In genomic region chr17:8155341-8156173, GRCh38 we compare ENCODE assay signal across 9 cellular contexts. TPM values are rescaled to one million over a fixed set of nuclear protein-coding genes. Genes with fewer than 3 reads are reported as not detected.
DNase-seq lines count a peak whose midpoint lies in the region; ATAC-seq and TF ChIP-seq lines count a peak whose summit lies in the region.
"Had no signal": no experiment of that assay in that cellular context is flagged by ENCODE, and none has a peak within 500 bp of the region (broad histone marks: within the 10 kb centered on the region; RNA-seq: fewer than 3 reads in every experiment).

No MANE protein-coding gene starts in this region.

- no peaks in the 10 kb centered on the region for H3K9me3 Mint-ChIP-seq in activated naive CD4-positive, alpha-beta T cell treated with anti-CD3 and anti-CD28 coated beads, Interleukin-2, amount 50 U/mL, for 72 hours
- no peaks in the 10 kb centered on the region for H3K9me3 Mint-ChIP-seq in activated naive CD4-positive, alpha-beta T cell treated with anti-CD3 and anti-CD28 coated beads, Interleukin-2, amount 10 ng/mL, durations not matched to agents 7 days and 5 days
- H3K9me3 Mint-ChIP-seq: memory B cell had no signal

- DNase-seq in BJ (ENCODE audit: low read depth) (no peak), NB4 (ENCODE audit: low read depth) (no peak), esophagus muscularis mucosa (ENCODE audit: extremely low spot score) (no peak), neuronal stem cell (ENCODE audit: low spot score) (no peak), SHP77 (lab: John Stamatoyannopoulos, UW) (no peak), NCI-H1694 (lab: John Stamatoyannopoulos, UW) (no peak)
- no peak for DNase-seq in activated naive CD4-positive, alpha-beta T cell treated with anti-CD3 and anti-CD28 coated beads, Interleukin-2, amount 50 U/mL, for 72 hours (ENCODE audit: low spot score in 2 of 2)
- DNase-seq in activated naive CD4-positive, alpha-beta T cell treated with anti-CD3 and anti-CD28 coated beads, Interleukin-2, amount 10 ng/mL, durations not matched to agents 7 days and 5 days = no peak

- no peak overlapping the region for H3K4me3 Mint-ChIP-seq in activated naive CD4-positive, alpha-beta T cell treated with anti-CD3 and anti-CD28 coated beads, Interleukin-2, amount 10 ng/mL, durations not matched to agents 7 days and 5 days
- H3K4me3 Mint-ChIP-seq: memory B cell had no signal

- peaks cover 37 to 60% (median 59%) of the 10 kb centered on the region in 4 donors for H3K4me1 ChIP-seq in esophagus muscularis mucosa
- peaks cover 33 to 38% of the 10 kb centered on the region in 2 donors for H3K4me1 ChIP-seq in neuronal stem cell (ENCODE audit: control insufficient read depth in 2 of 2, insufficient read depth in 1 of 2, low read depth in 1 of 2, low read length in 2 of 2)

- H3K36me3 Mint-ChIP-seq in activated naive CD4-positive, alpha-beta T cell treated with anti-CD3 and anti-CD28 coated beads, Interleukin-2, amount 50 U/mL, for 72 hours = peaks cover 0 to 8% of the 10 kb centered on the region in 2 donors
- peaks cover 16% of the 10 kb centered on the region for H3K36me3 Mint-ChIP-seq in activated naive CD4-positive, alpha-beta T cell treated with anti-CD3 and anti-CD28 coated beads, Interleukin-2, amount 10 ng/mL, durations not matched to agents 7 days and 5 days

- peaks cover 47% of the 10 kb centered on the region for H3K4me1 Mint-ChIP-seq in activated naive CD4-positive, alpha-beta T cell treated with anti-CD3 and anti-CD28 coated beads, Interleukin-2, amount 10 ng/mL, durations not matched to agents 7 days and 5 days

- intact Hi-C loops in esophagus muscularis mucosa (cut with DNase I) = no loop called here

- no peak for TF ChIP-seq POLR2A in NB4 (IDR thresholded peaks at IDR 0.05; ENCODE audit: extremely low read depth, insufficient read length)
- TF ChIP-seq POLR2A in esophagus muscularis mucosa (IDR thresholded peaks at IDR 0.05; ENCODE audit: low read depth) = no peak

- H3K4me3 ChIP-seq in BJ (ENCODE audit: low read depth, low read length) (peak overlapping the region; percentile 48), NB4 (ENCODE audit: low read depth, low read length) (peak overlapping the region; percentile 59), esophagus muscularis mucosa (peak overlapping the region; percentile 72 to 93 (median 84)), neuronal stem cell (ENCODE audit: low read length in 2 of 2) (peak overlapping the region; percentile 54 to 86)

- H3K9ac ChIP-seq in neuronal stem cell (ENCODE audit: low read depth, low read length, poor library complexity) = peak overlapping the region; percentile 85

- H3K18ac ChIP-seq in neuronal stem cell (ENCODE audit: low read length) = no peak overlapping the region

- H2BK120ac ChIP-seq in neuronal stem cell (ENCODE audit: low read depth, low read length) = no peak overlapping the region

- H3K4me2 ChIP-seq in neuronal stem cell (ENCODE audit: insufficient read depth, low read length, poor library complexity, severe bottlenecking) = peak overlapping the region; percentile 56

- H3K4ac ChIP-seq in neuronal stem cell (ENCODE audit: low read length) = no peak overlapping the region

- no peak overlapping the region for H2BK5ac ChIP-seq in neuronal stem cell (ENCODE audit: low read length)

- H3K27me3 ChIP-seq in BJ (ENCODE audit: control insufficient read depth, insufficient read depth, low read length) (no peaks in the 10 kb centered on the region), esophagus muscularis mucosa (no peaks in the 10 kb centered on the region), neuronal stem cell (ENCODE audit: control insufficient read depth in 3 of 3, insufficient read depth in 3 of 3, low read depth in 1 of 3, low read length in 3 of 3) (no peaks in the 10 kb centered on the region)

- H4K8ac ChIP-seq in neuronal stem cell (ENCODE audit: low read depth, low read length) = no peak overlapping the region

- no peak overlapping the region for H3K14ac ChIP-seq in neuronal stem cell (ENCODE audit: low read length)

- H4K91ac ChIP-seq in neuronal stem cell (ENCODE audit: low read depth, low read length, poor library complexity) = no peak overlapping the region

- no peak overlapping the region for H2AK5ac ChIP-seq in neuronal stem cell (ENCODE audit: low read depth, low read length)

- no peaks in the 10 kb centered on the region for H3K9me3 ChIP-seq in esophagus muscularis mucosa
- no peaks in the 10 kb centered on the region for H3K9me3 ChIP-seq in neuronal stem cell (replicated peaks in 1 of 2; ENCODE audit: control insufficient read depth in 2 of 2, insufficient read depth in 1 of 2, low read depth in 1 of 2, low read length in 2 of 2)

- POLR2A ChIA-PET in BJ (lab: Charles Lee) = no interaction called here

- peak overlapping the region; percentile 94 to 100 (median 100) for H3K27ac ChIP-seq in esophagus muscularis mucosa (replicated peaks in 1 of 4)
- H3K27ac ChIP-seq in neuronal stem cell (replicated peaks; ENCODE audit: low read length) = no peak overlapping the region

- CTCF ChIA-PET in BJ (lab: Yijun Ruan, JAX) = interaction anchor here (0.9 to 4.2 kb wide), 6 partner anchors 18 to 71 kb away, joined by 3 to 32 read pairs (median 10); partner anchors contain the start of gene ALOXE3
- CTCF ChIA-PET in activated naive CD4-positive, alpha-beta T cell treated with anti-CD3 and anti-CD28 coated beads, Interleukin-2, amount 10 ng/mL, durations not matched to agents 7 days and 5 days (lab: Charles Lee) = interaction anchor here (1.2 to 6.8 kb wide), 2 partner anchors 9 to 17 kb away, joined by 3 to 40 read pairs; no protein-coding TSS in a partner anchor

- H2BK12ac ChIP-seq in neuronal stem cell (ENCODE audit: low read length) = no peak overlapping the region

- TF ChIP-seq EP300 in esophagus muscularis mucosa (IDR thresholded peaks at IDR 0.05) = no peak

- TF ChIP-seq CTCF in BJ (IDR thresholded peaks at IDR 0.05; ENCODE audit: insufficient read depth, low read depth, low read length) (no peak), NB4 (IDR thresholded peaks at IDR 0.05; ENCODE audit: low read depth, low read length) (no peak), esophagus muscularis mucosa (IDR thresholded peaks at IDR 0.05) (no peak)

- H3K23ac ChIP-seq in neuronal stem cell (ENCODE audit: low read depth, low read length, poor library complexity) = no peak overlapping the region

- no peaks in the 10 kb centered on the region for H3K27me3 Mint-ChIP-seq in activated naive CD4-positive, alpha-beta T cell treated with anti-CD3 and anti-CD28 coated beads, Interleukin-2, amount 10 ng/mL, durations not matched to agents 7 days and 5 days
- H3K27me3 Mint-ChIP-seq: memory B cell had no signal

- H2AFZ ChIP-seq in neuronal stem cell (ENCODE audit: low read length) = peak overlapping the region; percentile 17

- ATAC-seq in activated naive CD4-positive, alpha-beta T cell treated with anti-CD3 and anti-CD28 coated beads, Interleukin-2, amount 50 U/mL, for 72 hours = no peak

- H3K27ac Mint-ChIP-seq in activated naive CD4-positive, alpha-beta T cell treated with anti-CD3 and anti-CD28 coated beads, Interleukin-2, amount 50 U/mL, for 72 hours = no peak overlapping the region
- no peak overlapping the region for H3K27ac Mint-ChIP-seq in activated naive CD4-positive, alpha-beta T cell treated with anti-CD3 and anti-CD28 coated beads, Interleukin-2, amount 10 ng/mL, durations not matched to agents 7 days and 5 days
- H3K27ac Mint-ChIP-seq: memory B cell had no signal

- H2BK15ac ChIP-seq in neuronal stem cell (ENCODE audit: low read length) = no peak overlapping the region

- H3K36me3 ChIP-seq in BJ (ENCODE audit: control insufficient read depth, insufficient read depth, low read length) (peaks cover 8% of the 10 kb centered on the region), esophagus muscularis mucosa (peaks cover 2 to 23% (median 18%) of the 10 kb centered on the region in 4 donors), neuronal stem cell (replicated peaks in 1 of 2; ENCODE audit: control insufficient read depth in 2 of 2, insufficient read depth in 2 of 2, low read length in 2 of 2) (peaks cover 11 to 23% of the 10 kb centered on the region in 2 donors)

- WGBS in esophagus muscularis mucosa = 6% methylated on average over 21 of the region's 22 CpGs
- no CpG with 5 or more reads among the region's 22 CpGs for WGBS in neuronal stem cell (ENCODE audit: extremely low coverage in 2 of 2, insufficient read length in 2 of 2, insufficient replicate concordance in 1 of 2), 2 donors

- peaks cover 10% of the 10 kb centered on the region for H3K79me1 ChIP-seq in neuronal stem cell (ENCODE audit: low read depth, low read length)

RNA-seq across cellular contexts. Expression of gene PER1, which starts 3.4 kb away (rescaled TPM):
- 5.1 and 7.7 TPM in 2 replicates for polyA plus RNA-seq in BJ (2011; rRNA removed)
- polyA minus RNA-seq in BJ (2011; rRNA and poly(A)+ RNA removed) = 11.4 and 32.7 TPM in 2 replicates
- 100 to 1,000 TPM; 127 to 263 (median 168) TPM for total RNA-seq in esophagus muscularis mucosa
- polyA plus RNA-seq in neuronal stem cell (2013, experiment 1 of 2) = 17.0 TPM
- 18.7 TPM for polyA plus RNA-seq in neuronal stem cell (2013, experiment 2 of 2)
- total RNA-seq in activated naive CD4-positive, alpha-beta T cell treated with anti-CD3 and anti-CD28 coated beads, Interleukin-2, amount 50 U/mL, for 72 hours = 100 to 1,000 TPM in 1 of 2 donors, 10 to 100 TPM in 1; 80.9 to 294 TPM

RNA-seq across cellular contexts. Expression of gene VAMP2, which starts 7.2 kb away (rescaled TPM):
- polyA plus RNA-seq in BJ (2011; rRNA removed) = 20.1 and 22.8 TPM in 2 replicates
- 7.4 and 9.6 TPM in 2 replicates for polyA minus RNA-seq in BJ (2011; rRNA and poly(A)+ RNA removed)
- 10 to 100 TPM; 23.7 to 36.4 (median 33.0) TPM for total RNA-seq in esophagus muscularis mucosa
- polyA plus RNA-seq in neuronal stem cell (2013, experiment 1 of 2) = 47.3 TPM
- polyA plus RNA-seq in neuronal stem cell (2013, experiment 2 of 2) = 45.3 TPM
- 10 to 100 TPM; 43.6 to 85.6 TPM for total RNA-seq in activated naive CD4-positive, alpha-beta T cell treated with anti-CD3 and anti-CD28 coated beads, Interleukin-2, amount 50 U/mL, for 72 hours

RNA-seq across cellular contexts. Expression of gene TMEM107, which starts 20.6 kb away (rescaled TPM):
- polyA plus RNA-seq in BJ (2011; rRNA removed) = 13.6 and 14.5 TPM in 2 replicates
- polyA minus RNA-seq in BJ (2011; rRNA and poly(A)+ RNA removed) = 52.2 and 57.1 TPM in 2 replicates
- 10 to 100 TPM; 10.4 to 17.8 (median 13.6) TPM for total RNA-seq in esophagus muscularis mucosa
- polyA plus RNA-seq in neuronal stem cell (2013, experiment 1 of 2) = 14.8 TPM
- 15.2 TPM for polyA plus RNA-seq in neuronal stem cell (2013, experiment 2 of 2)
- total RNA-seq in activated naive CD4-positive, alpha-beta T cell treated with anti-CD3 and anti-CD28 coated beads, Interleukin-2, amount 50 U/mL, for 72 hours = 10 to 100 TPM; 32.7 to 48.9 TPM

RNA-seq across cellular contexts. Expression of gene HES7, which starts 31.7 kb away (rescaled TPM):
- polyA plus RNA-seq in BJ (2011; rRNA removed) = not detected in 2 replicates
- 0.09 TPM in 1 of 2 replicates, not detected in the other for polyA minus RNA-seq in BJ (2011; rRNA and poly(A)+ RNA removed)
- total RNA-seq in esophagus muscularis mucosa = 1 to 10 TPM in 1 of 4 donors, not detected in 3; 1.4 TPM
- polyA plus RNA-seq in neuronal stem cell (2013, experiment 1 of 2) = 5.8 TPM
- 4.2 TPM for polyA plus RNA-seq in neuronal stem cell (2013, experiment 2 of 2)
- 10 to 100 TPM in 1 of 2 donors, 1 to 10 TPM in 1; 7.5 to 10.7 TPM for total RNA-seq in activated naive CD4-positive, alpha-beta T cell treated with anti-CD3 and anti-CD28 coated beads, Interleukin-2, amount 50 U/mL, for 72 hours

RNA-seq across cellular contexts. Expression of gene BORCS6, which starts 34.4 kb away (rescaled TPM):
- polyA plus RNA-seq in BJ (2011; rRNA removed) = 3.0 and 4.5 TPM in 2 replicates
- 2.8 and 3.4 TPM in 2 replicates for polyA minus RNA-seq in BJ (2011; rRNA and poly(A)+ RNA removed)
- 10 to 100 TPM in 3 of 4 donors, 1 to 10 TPM in 1; 8.6 to 22.4 (median 13.9) TPM for total RNA-seq in esophagus muscularis mucosa
- polyA plus RNA-seq in neuronal stem cell (2013, experiment 1 of 2) = 1.8 TPM
- 1.7 TPM for polyA plus RNA-seq in neuronal stem cell (2013, experiment 2 of 2)
- total RNA-seq in activated naive CD4-positive, alpha-beta T cell treated with anti-CD3 and anti-CD28 coated beads, Interleukin-2, amount 50 U/mL, for 72 hours = 1 to 10 TPM; 5.4 to 7.2 TPM
